8 cellular contexts compared by ENCODE assay signal in genomic region chr1:50523548-50523947, GRCh38.
"Had no signal": no experiment of that assay in that cellular context is flagged by ENCODE, and none has a peak within 500 bp of the region (broad histone marks: within the 10 kb centered on the region; RNA-seq: fewer than 3 reads in every experiment).

No MANE protein-coding gene starts in this region.

- H3K4me3 ChIP-seq: GM12878 had no signal

- ATAC-seq: GM12878 had no signal

- DNase-seq: GDM1, GF-D8 had no signal

- FAIRE-seq: G401.6, GM12878, GM12891, GM12892, GM18507, GM19239 had no signal
